ENCODE assay signal across 1 cellular context in the genomic region with DNA sequence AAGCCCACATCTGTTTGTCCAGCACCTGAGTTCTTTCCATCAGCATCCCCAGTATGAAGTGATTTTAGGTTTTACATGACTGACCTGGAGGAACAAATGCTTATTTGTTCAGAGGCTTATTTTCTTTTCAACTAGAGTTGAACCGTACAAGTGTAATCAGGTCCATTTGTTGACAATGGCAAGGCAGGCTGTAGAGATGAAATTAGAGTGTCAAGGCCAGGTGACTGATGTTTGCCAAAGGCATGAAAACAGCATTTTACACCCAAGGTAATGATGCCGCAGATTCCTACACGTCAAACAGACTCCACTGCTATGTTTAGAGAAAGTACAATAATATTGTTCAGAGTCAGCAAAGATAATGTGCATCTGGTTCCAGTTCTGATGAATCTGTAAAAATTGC.
A peak's percentile ranks its signal among the peaks of the same experiment; 100 is the strongest.
TF ChIP-seq lines count a peak whose summit lies in the region.

No MANE protein-coding gene starts in this region.

TF ChIP-seq in HepG2, 621 proteins besides CTCF, POLR2A, EP300 and RAD21 (continued from another document and continues in another):
- TF ChIP-seq, protein P1, sequence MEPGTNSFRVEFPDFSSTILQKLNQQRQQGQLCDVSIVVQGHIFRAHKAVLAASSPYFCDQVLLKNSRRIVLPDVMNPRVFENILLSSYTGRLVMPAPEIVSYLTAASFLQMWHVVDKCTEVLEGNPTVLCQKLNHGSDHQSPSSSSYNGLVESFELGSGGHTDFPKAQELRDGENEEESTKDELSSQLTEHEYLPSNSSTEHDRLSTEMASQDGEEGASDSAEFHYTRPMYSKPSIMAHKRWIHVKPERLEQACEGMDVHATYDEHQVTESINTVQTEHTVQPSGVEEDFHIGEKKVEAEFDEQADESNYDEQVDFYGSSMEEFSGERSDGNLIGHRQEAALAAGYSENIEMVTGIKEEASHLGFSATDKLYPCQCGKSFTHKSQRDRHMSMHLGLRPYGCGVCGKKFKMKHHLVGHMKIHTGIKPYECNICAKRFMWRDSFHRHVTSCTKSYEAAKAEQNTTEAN (CRISPR knock-in tag; conservative IDR thresholded peaks at IDR 0.05): no peak
- TF ChIP-seq MIER3 (CRISPR knock-in tag; IDR thresholded peaks at IDR 0.05; ENCODE audit: borderline replicate concordance) (peak; percentile 68; the same call in 1 of the 2 replicates), HDAC2 (CRISPR knock-in tag; IDR thresholded peaks at IDR 0.05) (peak; percentile 84), ZNF44 (CRISPR knock-in tag; IDR thresholded peaks at IDR 0.05) (no peak), ZBTB7B (CRISPR knock-in tag; IDR thresholded peaks at IDR 0.05) (no peak), ZNF670 (CRISPR knock-in tag; IDR thresholded peaks at IDR 0.05; ENCODE audit: borderline replicate concordance) (peak; percentile 74; the same call in 1 of the 2 replicates), ZBTB3 (CRISPR knock-in tag; IDR thresholded peaks at IDR 0.05; ENCODE audit: borderline replicate concordance, low read depth) (no peak), ZNF788 (CRISPR knock-in tag; IDR thresholded peaks at IDR 0.05; ENCODE audit: borderline replicate concordance) (peak; percentile 37; the same call in 1 of the 2 replicates), MTF2 (CRISPR knock-in tag; IDR thresholded peaks at IDR 0.05; ENCODE audit: borderline replicate concordance) (no peak), TOPORS (CRISPR knock-in tag; IDR thresholded peaks at IDR 0.05) (no peak), ZNF251 (CRISPR knock-in tag; IDR thresholded peaks at IDR 0.05) (no peak), YEATS2 (CRISPR knock-in tag; IDR thresholded peaks at IDR 0.05; ENCODE audit: borderline replicate concordance) (peak; percentile 15; the same call in 1 of the 2 replicates), HDAC6 (IDR thresholded peaks at IDR 0.05; ENCODE audit: low read depth, low read length) (no peak), NBN (conservative IDR thresholded peaks at IDR 0.05) (no peak), SMAD3 (CRISPR knock-in tag; IDR thresholded peaks at IDR 0.05) (0 out of 2 replicates have a peak, but pooled peaks have one; percentile 56), GLI4 (CRISPR knock-in tag; IDR thresholded peaks at IDR 0.05; ENCODE audit: borderline replicate concordance) (no peak), ZNF296 (CRISPR knock-in tag; conservative IDR thresholded peaks at IDR 0.05) (no peak), MATR3 (CRISPR knock-in tag; IDR thresholded peaks at IDR 0.05) (no peak), ZNF792 (CRISPR knock-in tag; IDR thresholded peaks at IDR 0.05) (no peak), ADNP (CRISPR knock-in tag; IDR thresholded peaks at IDR 0.05) (no peak), ZZZ3 (CRISPR knock-in tag; IDR thresholded peaks at IDR 0.05; ENCODE audit: borderline replicate concordance) (no peak), SNRNP70 (IDR thresholded peaks at IDR 0.05; ENCODE audit: low read depth, low read length) (no peak), ZC3H13 (CRISPR knock-in tag; IDR thresholded peaks at IDR 0.05) (no peak), RAD51 (IDR thresholded peaks at IDR 0.05; ENCODE audit: borderline replicate concordance) (no peak), ZNF292 (CRISPR knock-in tag; IDR thresholded peaks at IDR 0.05; ENCODE audit: borderline replicate concordance, low read depth) (no peak), ZBTB1 (CRISPR knock-in tag; IDR thresholded peaks at IDR 0.05; ENCODE audit: borderline replicate concordance) (no peak), SAP130 (CRISPR knock-in tag; IDR thresholded peaks at IDR 0.05; ENCODE audit: low read depth) (peak; percentile 67), HNRNPL (IDR thresholded peaks at IDR 0.05; ENCODE audit: low read depth, low read length) (no peak), ZNF124 (CRISPR knock-in tag; IDR thresholded peaks at IDR 0.05) (no peak)
- TF ChIP-seq, protein P2, sequence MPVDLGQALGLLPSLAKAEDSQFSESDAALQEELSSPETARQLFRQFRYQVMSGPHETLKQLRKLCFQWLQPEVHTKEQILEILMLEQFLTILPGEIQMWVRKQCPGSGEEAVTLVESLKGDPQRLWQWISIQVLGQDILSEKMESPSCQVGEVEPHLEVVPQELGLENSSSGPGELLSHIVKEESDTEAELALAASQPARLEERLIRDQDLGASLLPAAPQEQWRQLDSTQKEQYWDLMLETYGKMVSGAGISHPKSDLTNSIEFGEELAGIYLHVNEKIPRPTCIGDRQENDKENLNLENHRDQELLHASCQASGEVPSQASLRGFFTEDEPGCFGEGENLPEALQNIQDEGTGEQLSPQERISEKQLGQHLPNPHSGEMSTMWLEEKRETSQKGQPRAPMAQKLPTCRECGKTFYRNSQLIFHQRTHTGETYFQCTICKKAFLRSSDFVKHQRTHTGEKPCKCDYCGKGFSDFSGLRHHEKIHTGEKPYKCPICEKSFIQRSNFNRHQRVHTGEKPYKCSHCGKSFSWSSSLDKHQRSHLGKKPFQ (CRISPR knock-in tag; IDR thresholded peaks at IDR 0.05; ENCODE audit: insufficient replicate concordance): no peak
- TF ChIP-seq, protein P3, sequence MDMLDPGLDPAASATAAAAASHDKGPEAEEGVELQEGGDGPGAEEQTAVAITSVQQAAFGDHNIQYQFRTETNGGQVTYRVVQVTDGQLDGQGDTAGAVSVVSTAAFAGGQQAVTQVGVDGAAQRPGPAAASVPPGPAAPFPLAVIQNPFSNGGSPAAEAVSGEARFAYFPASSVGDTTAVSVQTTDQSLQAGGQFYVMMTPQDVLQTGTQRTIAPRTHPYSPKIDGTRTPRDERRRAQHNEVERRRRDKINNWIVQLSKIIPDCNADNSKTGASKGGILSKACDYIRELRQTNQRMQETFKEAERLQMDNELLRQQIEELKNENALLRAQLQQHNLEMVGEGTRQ (IDR thresholded peaks at IDR 0.05; ENCODE audit: low read depth, low read length): no peak
- TF ChIP-seq, protein P3 (CRISPR knock-in tag; IDR thresholded peaks at IDR 0.05; ENCODE audit: borderline replicate concordance): no peak
- TF ChIP-seq, protein P4, sequence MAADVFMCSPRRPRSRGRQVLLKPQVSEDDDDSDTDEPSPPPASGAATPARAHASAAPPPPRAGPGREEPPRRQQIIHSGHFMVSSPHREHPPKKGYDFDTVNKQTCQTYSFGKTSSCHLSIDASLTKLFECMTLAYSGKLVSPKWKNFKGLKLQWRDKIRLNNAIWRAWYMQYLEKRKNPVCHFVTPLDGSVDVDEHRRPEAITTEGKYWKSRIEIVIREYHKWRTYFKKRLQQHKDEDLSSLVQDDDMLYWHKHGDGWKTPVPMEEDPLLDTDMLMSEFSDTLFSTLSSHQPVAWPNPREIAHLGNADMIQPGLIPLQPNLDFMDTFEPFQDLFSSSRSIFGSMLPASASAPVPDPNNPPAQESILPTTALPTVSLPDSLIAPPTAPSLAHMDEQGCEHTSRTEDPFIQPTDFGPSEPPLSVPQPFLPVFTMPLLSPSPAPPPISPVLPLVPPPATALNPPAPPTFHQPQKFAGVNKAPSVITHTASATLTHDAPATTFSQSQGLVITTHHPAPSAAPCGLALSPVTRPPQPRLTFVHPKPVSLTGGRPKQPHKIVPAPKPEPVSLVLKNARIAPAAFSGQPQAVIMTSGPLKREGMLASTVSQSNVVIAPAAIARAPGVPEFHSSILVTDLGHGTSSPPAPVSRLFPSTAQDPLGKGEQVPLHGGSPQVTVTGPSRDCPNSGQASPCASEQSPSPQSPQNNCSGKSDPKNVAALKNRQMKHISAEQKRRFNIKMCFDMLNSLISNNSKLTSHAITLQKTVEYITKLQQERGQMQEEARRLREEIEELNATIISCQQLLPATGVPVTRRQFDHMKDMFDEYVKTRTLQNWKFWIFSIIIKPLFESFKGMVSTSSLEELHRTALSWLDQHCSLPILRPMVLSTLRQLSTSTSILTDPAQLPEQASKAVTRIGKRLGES (CRISPR knock-in tag; IDR thresholded peaks at IDR 0.05; ENCODE audit: borderline replicate concordance): no peak
- TF ChIP-seq, protein P5, sequence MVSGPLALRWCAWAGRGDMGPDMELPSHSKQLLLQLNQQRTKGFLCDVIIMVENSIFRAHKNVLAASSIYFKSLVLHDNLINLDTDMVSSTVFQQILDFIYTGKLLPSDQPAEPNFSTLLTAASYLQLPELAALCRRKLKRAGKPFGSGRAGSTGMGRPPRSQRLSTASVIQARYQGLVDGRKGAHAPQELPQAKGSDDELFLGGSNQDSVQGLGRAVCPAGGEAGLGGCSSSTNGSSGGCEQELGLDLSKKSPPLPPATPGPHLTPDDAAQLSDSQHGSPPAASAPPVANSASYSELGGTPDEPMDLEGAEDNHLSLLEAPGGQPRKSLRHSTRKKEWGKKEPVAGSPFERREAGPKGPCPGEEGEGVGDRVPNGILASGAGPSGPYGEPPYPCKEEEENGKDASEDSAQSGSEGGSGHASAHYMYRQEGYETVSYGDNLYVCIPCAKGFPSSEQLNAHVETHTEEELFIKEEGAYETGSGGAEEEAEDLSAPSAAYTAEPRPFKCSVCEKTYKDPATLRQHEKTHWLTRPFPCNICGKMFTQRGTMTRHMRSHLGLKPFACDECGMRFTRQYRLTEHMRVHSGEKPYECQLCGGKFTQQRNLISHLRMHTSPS (CRISPR knock-in tag; IDR thresholded peaks at IDR 0.05; ENCODE audit: low read depth): no peak
- TF ChIP-seq, protein P6, sequence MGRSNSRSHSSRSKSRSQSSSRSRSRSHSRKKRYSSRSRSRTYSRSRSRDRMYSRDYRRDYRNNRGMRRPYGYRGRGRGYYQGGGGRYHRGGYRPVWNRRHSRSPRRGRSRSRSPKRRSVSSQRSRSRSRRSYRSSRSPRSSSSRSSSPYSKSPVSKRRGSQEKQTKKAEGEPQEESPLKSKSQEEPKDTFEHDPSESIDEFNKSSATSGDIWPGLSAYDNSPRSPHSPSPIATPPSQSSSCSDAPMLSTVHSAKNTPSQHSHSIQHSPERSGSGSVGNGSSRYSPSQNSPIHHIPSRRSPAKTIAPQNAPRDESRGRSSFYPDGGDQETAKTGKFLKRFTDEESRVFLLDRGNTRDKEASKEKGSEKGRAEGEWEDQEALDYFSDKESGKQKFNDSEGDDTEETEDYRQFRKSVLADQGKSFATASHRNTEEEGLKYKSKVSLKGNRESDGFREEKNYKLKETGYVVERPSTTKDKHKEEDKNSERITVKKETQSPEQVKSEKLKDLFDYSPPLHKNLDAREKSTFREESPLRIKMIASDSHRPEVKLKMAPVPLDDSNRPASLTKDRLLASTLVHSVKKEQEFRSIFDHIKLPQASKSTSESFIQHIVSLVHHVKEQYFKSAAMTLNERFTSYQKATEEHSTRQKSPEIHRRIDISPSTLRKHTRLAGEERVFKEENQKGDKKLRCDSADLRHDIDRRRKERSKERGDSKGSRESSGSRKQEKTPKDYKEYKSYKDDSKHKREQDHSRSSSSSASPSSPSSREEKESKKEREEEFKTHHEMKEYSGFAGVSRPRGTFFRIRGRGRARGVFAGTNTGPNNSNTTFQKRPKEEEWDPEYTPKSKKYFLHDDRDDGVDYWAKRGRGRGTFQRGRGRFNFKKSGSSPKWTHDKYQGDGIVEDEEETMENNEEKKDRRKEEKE (IDR thresholded peaks at IDR 0.05): no peak
- TF ChIP-seq, protein P7, sequence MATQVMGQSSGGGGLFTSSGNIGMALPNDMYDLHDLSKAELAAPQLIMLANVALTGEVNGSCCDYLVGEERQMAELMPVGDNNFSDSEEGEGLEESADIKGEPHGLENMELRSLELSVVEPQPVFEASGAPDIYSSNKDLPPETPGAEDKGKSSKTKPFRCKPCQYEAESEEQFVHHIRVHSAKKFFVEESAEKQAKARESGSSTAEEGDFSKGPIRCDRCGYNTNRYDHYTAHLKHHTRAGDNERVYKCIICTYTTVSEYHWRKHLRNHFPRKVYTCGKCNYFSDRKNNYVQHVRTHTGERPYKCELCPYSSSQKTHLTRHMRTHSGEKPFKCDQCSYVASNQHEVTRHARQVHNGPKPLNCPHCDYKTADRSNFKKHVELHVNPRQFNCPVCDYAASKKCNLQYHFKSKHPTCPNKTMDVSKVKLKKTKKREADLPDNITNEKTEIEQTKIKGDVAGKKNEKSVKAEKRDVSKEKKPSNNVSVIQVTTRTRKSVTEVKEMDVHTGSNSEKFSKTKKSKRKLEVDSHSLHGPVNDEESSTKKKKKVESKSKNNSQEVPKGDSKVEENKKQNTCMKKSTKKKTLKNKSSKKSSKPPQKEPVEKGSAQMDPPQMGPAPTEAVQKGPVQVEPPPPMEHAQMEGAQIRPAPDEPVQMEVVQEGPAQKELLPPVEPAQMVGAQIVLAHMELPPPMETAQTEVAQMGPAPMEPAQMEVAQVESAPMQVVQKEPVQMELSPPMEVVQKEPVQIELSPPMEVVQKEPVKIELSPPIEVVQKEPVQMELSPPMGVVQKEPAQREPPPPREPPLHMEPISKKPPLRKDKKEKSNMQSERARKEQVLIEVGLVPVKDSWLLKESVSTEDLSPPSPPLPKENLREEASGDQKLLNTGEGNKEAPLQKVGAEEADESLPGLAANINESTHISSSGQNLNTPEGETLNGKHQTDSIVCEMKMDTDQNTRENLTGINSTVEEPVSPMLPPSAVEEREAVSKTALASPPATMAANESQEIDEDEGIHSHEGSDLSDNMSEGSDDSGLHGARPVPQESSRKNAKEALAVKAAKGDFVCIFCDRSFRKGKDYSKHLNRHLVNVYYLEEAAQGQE (IDR thresholded peaks at IDR 0.05; ENCODE audit: borderline replicate concordance in 1 of 2, low read depth in 1 of 2, low read length in 2 of 2): no peak; a peak in 1 of 4 replicates
- TF ChIP-seq, protein P8, sequence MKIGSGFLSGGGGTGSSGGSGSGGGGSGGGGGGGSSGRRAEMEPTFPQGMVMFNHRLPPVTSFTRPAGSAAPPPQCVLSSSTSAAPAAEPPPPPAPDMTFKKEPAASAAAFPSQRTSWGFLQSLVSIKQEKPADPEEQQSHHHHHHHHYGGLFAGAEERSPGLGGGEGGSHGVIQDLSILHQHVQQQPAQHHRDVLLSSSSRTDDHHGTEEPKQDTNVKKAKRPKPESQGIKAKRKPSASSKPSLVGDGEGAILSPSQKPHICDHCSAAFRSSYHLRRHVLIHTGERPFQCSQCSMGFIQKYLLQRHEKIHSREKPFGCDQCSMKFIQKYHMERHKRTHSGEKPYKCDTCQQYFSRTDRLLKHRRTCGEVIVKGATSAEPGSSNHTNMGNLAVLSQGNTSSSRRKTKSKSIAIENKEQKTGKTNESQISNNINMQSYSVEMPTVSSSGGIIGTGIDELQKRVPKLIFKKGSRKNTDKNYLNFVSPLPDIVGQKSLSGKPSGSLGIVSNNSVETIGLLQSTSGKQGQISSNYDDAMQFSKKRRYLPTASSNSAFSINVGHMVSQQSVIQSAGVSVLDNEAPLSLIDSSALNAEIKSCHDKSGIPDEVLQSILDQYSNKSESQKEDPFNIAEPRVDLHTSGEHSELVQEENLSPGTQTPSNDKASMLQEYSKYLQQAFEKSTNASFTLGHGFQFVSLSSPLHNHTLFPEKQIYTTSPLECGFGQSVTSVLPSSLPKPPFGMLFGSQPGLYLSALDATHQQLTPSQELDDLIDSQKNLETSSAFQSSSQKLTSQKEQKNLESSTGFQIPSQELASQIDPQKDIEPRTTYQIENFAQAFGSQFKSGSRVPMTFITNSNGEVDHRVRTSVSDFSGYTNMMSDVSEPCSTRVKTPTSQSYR (CRISPR knock-in tag; IDR thresholded peaks at IDR 0.05; ENCODE audit: borderline replicate concordance): 0 out of 2 replicates have a peak, but pooled peaks have one; percentile 15
- TF ChIP-seq, protein P9, sequence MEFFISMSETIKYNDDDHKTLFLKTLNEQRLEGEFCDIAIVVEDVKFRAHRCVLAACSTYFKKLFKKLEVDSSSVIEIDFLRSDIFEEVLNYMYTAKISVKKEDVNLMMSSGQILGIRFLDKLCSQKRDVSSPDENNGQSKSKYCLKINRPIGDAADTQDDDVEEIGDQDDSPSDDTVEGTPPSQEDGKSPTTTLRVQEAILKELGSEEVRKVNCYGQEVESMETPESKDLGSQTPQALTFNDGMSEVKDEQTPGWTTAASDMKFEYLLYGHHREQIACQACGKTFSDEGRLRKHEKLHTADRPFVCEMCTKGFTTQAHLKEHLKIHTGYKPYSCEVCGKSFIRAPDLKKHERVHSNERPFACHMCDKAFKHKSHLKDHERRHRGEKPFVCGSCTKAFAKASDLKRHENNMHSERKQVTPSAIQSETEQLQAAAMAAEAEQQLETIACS (CRISPR knock-in tag; IDR thresholded peaks at IDR 0.05): no peak
